14 cellular contexts compared by ENCODE assay signal in the genomic region with DNA sequence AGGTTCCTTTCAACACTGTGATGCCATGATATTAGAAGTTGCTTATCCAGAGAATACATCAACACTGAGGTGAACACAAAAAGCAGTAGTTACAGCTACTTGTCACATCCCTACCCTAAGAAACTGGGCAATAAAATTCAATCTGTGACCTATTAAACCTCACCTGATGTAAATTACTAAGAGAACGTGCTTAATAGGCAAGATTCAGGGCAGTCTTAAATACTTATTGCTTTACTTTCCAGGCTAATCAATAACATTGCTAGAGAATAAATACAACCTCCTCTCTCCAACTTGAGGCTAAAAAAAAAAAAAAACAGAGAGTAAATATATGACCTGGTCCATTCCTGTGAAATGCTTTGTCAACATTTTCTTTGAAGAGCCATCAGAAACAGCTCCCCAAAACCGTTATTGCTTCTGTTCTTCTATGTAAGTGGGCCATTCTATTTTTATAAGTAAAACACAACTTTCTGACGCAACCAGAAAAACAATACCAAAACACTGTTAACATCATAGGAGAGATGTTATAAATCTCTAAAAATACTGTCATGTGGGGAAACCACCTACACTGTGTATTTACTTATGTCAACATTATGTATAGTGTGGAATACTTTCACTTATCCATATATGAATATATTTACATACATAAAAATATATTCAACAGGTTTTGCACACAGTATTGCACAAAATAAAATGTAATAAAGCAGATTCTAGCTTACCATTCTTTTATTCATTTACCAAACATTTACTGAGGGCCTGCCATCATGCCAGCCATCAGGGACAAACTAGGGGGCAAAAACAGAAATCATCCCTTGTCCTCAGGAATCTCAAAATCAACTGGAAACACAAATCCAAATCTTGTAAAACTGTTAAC. TPM values are rescaled to one million over a fixed set of nuclear protein-coding genes. Genes with fewer than 3 reads are reported as not detected.
DNase-seq lines count a peak whose midpoint lies in the region; ATAC-seq, FAIRE-seq and TF ChIP-seq lines count a peak whose summit lies in the region.
"Had no signal": no experiment of that assay in that cellular context is flagged by ENCODE, and none has a peak within 500 bp of the region (broad histone marks: within the 10 kb centered on the region; RNA-seq: fewer than 3 reads in every experiment).

No MANE protein-coding gene starts in this region.

- RAD21 ChIA-PET in GM12878 (lab: Charles Lee; ENCODE audit: unreplicated experiment) = interaction anchor here (1.3 kb wide), 1 partner anchor 77 kb away, joined by 4 read pairs; no protein-coding TSS in a partner anchor

- TF ChIP-seq CTCF in GM13976 (IDR thresholded peaks at IDR 0.05; ENCODE audit: borderline replicate concordance, control extremely low read depth, extremely low read depth, insufficient read depth, missing control alignments) = no peak
- no peak for TF ChIP-seq CTCF in GM12878 (IDR thresholded peaks at IDR 0.05 in 2 of 3, conservative IDR thresholded peaks at IDR 0.05 in 1 of 3; ENCODE audit: control insufficient read depth in 2 of 3, extremely low read depth in 1 of 3, insufficient read depth in 1 of 3, low read depth in 3 of 3, low read length in 3 of 3)
- TF ChIP-seq CTCF in osteoblast (IDR thresholded peaks at IDR 0.05; ENCODE audit: extremely low read depth, low read depth, low read length) = no peak

- peaks cover 3% of the 10 kb centered on the region for H3K4me1 ChIP-seq in GM12878 (ENCODE audit: control insufficient read depth, insufficient read depth, low read length)
- H3K4me1 ChIP-seq in osteoblast (ENCODE audit: insufficient read depth, low read length) = peaks cover 17% of the 10 kb centered on the region

- peak; percentile 18 for ATAC-seq in HG03095 (IDR thresholded peaks at IDR 0.05; ENCODE audit: unreplicated experiment)
- peak; percentile 16 for ATAC-seq in GM12878
- ATAC-seq: left colon had no signal

- peak; percentile 27 for FAIRE-seq in GM12878 (lab: Jason Lieb, UNC)
- FAIRE-seq: H54 had no signal

- H2AFZ ChIP-seq in GM12878 (ENCODE audit: control insufficient read depth, low read depth, low read length) = no peak overlapping the region
- H2AFZ ChIP-seq in osteoblast (ENCODE audit: low read length) = no peak overlapping the region

- H3K27ac ChIP-seq in GM12878 (ENCODE audit: control insufficient read depth, insufficient read depth) = peak overlapping the region; percentile 57
- no peak overlapping the region for H3K27ac ChIP-seq in osteoblast (ENCODE audit: low read depth, low read length)

- WGBS in GM12878 (ENCODE audit: insufficient coverage, insufficient replicate concordance, low lambda C conversion rate, missing lambda C conversion rate) = 35% methylated on average over 3 of the region's 3 CpGs

- H3K4me2 ChIP-seq in GM12878 (ENCODE audit: control insufficient read depth, insufficient read depth) (peak overlapping the region; percentile 94), osteoblast (ENCODE audit: insufficient read depth, low read length) (no peak overlapping the region)

- CTCF ChIA-PET in GM12878 (lab: Yijun Ruan, JAX) = interaction anchor here (0.6 to 2.0 kb wide), 3 partner anchors 26 to 271 kb away, joined by 4 to 8 read pairs (median 5); no protein-coding TSS in a partner anchor

- POLR2A ChIA-PET in GM12878 (lab: Charles Lee) = interaction anchor here (0.7 to 0.9 kb wide), 2 partner anchors 22 to 32 kb away, joined by 3 read pairs; no protein-coding TSS in a partner anchor

- H3K36me3 ChIP-seq in GM12878 (ENCODE audit: control insufficient read depth in 2 of 2, insufficient read depth in 2 of 2, low read length in 1 of 2) (peaks cover 0 to 12% of the 10 kb centered on the region in 2 experiments; a peak in 2 of 4 replicates), osteoblast (ENCODE audit: insufficient read depth, low read length) (peaks cover 19% of the 10 kb centered on the region)
- H3K36me3 ChIP-seq: breast epithelium had no signal

- no peak overlapping the region for H3K9ac ChIP-seq in GM12878 (ENCODE audit: control insufficient read depth, insufficient read depth, low read length)

- peak overlapping the region; percentile 82; the same call in 1 of the 2 replicates for H3K4me3 ChIP-seq in GM12878
- no peak overlapping the region for H3K4me3 ChIP-seq in osteoblast (ENCODE audit: insufficient read depth, low read length)

- SMC1A ChIA-PET in GM12878 (lab: Charles Lee; ENCODE audit: uncharacterized antibody, unreplicated experiment) = interaction anchor here (0.5 to 2.7 kb wide), 4 partner anchors 45 to 80 kb away, joined by 3 to 7 read pairs (median 3); no protein-coding TSS in a partner anchor

- DNase-seq in GM13976 (ENCODE audit: low spot score) (peak; percentile 41), GM12878 (ENCODE audit: low read depth, low spot score) (no peak), osteoblast (ENCODE audit: insufficient read length, low spot score, missing footprints) (peak; percentile 50), NCI-H446 (lab: John Stamatoyannopoulos, UW) (no peak), inferior parietal cortex (ENCODE audit: extremely low spot score) (no peak)
- DNase-seq in activated CD4-positive, CD25-positive, alpha-beta regulatory T cell (lab: John Stamatoyannopoulos, UW) = no peak
- DNase-seq: activated CD4-positive, alpha-beta T cell treated with anti-CD3 and anti-CD28 coated beads for 48 hours; effector CD4-positive, alpha-beta T cell; hypothalamus; left colon; NCI-H1092 treated with DMSO at 0.1 percent for 48 hours had no signal

- no peak for TF ChIP-seq RAD21 in GM12878 (IDR thresholded peaks at IDR 0.05; ENCODE audit: insufficient read depth, low read depth, low read length)

- intact Hi-C loops in GM12878 (cut with micrococcal nuclease; ENCODE audit: unreplicated experiment) = no loop called here

- H3K9me3 ChIP-seq in GM12878 (replicated peaks; ENCODE audit: control insufficient read depth, insufficient read depth, low read length) (no peaks in the 10 kb centered on the region), osteoblast (ENCODE audit: low read depth, low read length) (no peaks in the 10 kb centered on the region)
- H3K9me3 ChIP-seq: breast epithelium had no signal

- in situ Hi-C loops in GM13976 (cut with MboI; ENCODE audit: low sequenced_read_pairs, unreplicated experiment) (no loop called here), GM12878 (cut with MboI) (no loop called here)

- H4K20me1 ChIP-seq in GM12878 (ENCODE audit: control insufficient read depth, insufficient read depth) (peaks cover 5% of the 10 kb centered on the region; the same call in 1 of the 2 replicates), osteoblast (ENCODE audit: insufficient read depth, low read length) (peaks cover 21% of the 10 kb centered on the region)

- no peak for TF ChIP-seq EP300 in GM12878 (IDR thresholded peaks at IDR 0.05; ENCODE audit: borderline replicate concordance in 1 of 2, control insufficient read depth in 1 of 2, low read depth in 2 of 2, low read length in 2 of 2)

- BruUV-seq in GM12878 (replicated peaks; lab: Mats Ljungman, UMichigan) = no TSS peak

- H3K27me3 ChIP-seq in GM12878 (replicated peaks in 1 of 2; ENCODE audit: control insufficient read depth in 2 of 2, insufficient read depth in 2 of 2, low read length in 1 of 2) (no peaks in the 10 kb centered on the region), osteoblast (ENCODE audit: insufficient read depth, low read length) (no peaks in the 10 kb centered on the region)
- H3K27me3 ChIP-seq: breast epithelium had no signal

- peaks cover 56% of the 10 kb centered on the region for H3K79me2 ChIP-seq in GM12878 (ENCODE audit: control insufficient read depth, insufficient read depth, low read length)
- H3K79me2 ChIP-seq in osteoblast (ENCODE audit: insufficient read depth, low read length) = peaks cover 44% of the 10 kb centered on the region

- no peak for TF ChIP-seq POLR2A in GM12878 (IDR thresholded peaks at IDR 0.05; ENCODE audit: low read depth, low read length)

RNA-seq across cellular contexts. Expression of a gene that starts 2.7 kb away (rescaled TPM):
- total RNA-seq in GM12878 (2013; cell fraction: nucleolus; rRNA removed) = 9.3 and 10.1 TPM in 2 replicates
- total RNA-seq in GM12878 (2014; rRNA removed) (11.4 and 11.5 TPM in 2 replicates), GM12878 (2014; rRNA removed; fragmentation: Illumina TruSeq; extraction: Trizol) (13.8 and 14.2 TPM in 2 replicates), GM12878 (2021) (7.1 and 7.2 TPM in 2 replicates), osteoblast (11.9 and 14.7 TPM in 2 replicates)
- 5.1 TPM for polyA plus RNA-seq in GM12878 (2011; ENCODE audit: low read depth)
- polyA plus RNA-seq in GM12878 (2011; rRNA removed) (7.9 and 12.9 TPM in 2 replicates), GM12878 (2014; fragmentation: Illumina TruSeq; extraction: Trizol) (12.4 and 14.1 TPM in 2 replicates), GM12878 (2014; fragmentation: Nextera tagmentation; extraction: Ambion mirVana) (10 to 100 TPM in 1 of 2 experiments, 1 to 10 TPM in 1; 8.9 to 10.2 TPM), GM12878 (2014; rRNA removed) (6.9 and 9.1 TPM in 2 replicates), GM12878 (2016; fragmentation: Nextera tagmentation; extraction: Ambion mirVana) (10 to 100 TPM; 13.6 to 17.9 TPM)
- 3.0 and 3.6 TPM in 2 replicates for polyA plus RNA-seq in GM12878 (2011; cell fraction: cytosol; rRNA removed)
- polyA plus RNA-seq in GM12878 (2011; cell fraction: nucleus; rRNA removed) = 2.7 and 4.1 TPM in 2 replicates
- polyA plus RNA-seq in GM12878 (2012) = 7.6 and 10.4 TPM in 2 replicates
- polyA minus RNA-seq in GM12878 (2011; rRNA and poly(A)+ RNA removed) = 3.2 and 3.6 TPM in 2 replicates
- 2.3 and 3.5 TPM in 2 replicates for polyA minus RNA-seq in GM12878 (2011; cell fraction: cytosol; rRNA and poly(A)+ RNA removed)
- 3.3 and 4.6 TPM in 2 replicates for polyA minus RNA-seq in GM12878 (2011; cell fraction: nucleus; rRNA and poly(A)+ RNA removed)

RNA-seq across cellular contexts. Expression of a gene that starts 2.8 kb away (rescaled TPM):
- 393 and 399 TPM in 2 replicates for total RNA-seq in GM12878 (2013; cell fraction: nucleolus; rRNA removed)
- total RNA-seq in GM12878 (2014; rRNA removed) = 3,114 and 3,350 TPM in 2 replicates
- 3,391 and 3,433 TPM in 2 replicates for total RNA-seq in GM12878 (2014; rRNA removed; fragmentation: Illumina TruSeq; extraction: Trizol)
- total RNA-seq in GM12878 (2021) = 2,942 and 3,030 TPM in 2 replicates
- polyA plus RNA-seq in GM12878 (2011; ENCODE audit: low read depth) = 8,530 TPM
- polyA plus RNA-seq in GM12878 (2011; rRNA removed) = 3,424 and 4,734 TPM in 2 replicates
- polyA plus RNA-seq in GM12878 (2011; cell fraction: cytosol; rRNA removed) = 6,238 and 7,908 TPM in 2 replicates
- 1,866 and 2,228 TPM in 2 replicates for polyA plus RNA-seq in GM12878 (2011; cell fraction: nucleus; rRNA removed)
- polyA plus RNA-seq in GM12878 (2012) = 4,230 and 5,312 TPM in 2 replicates
- 2,502 and 4,642 TPM in 2 replicates for polyA plus RNA-seq in GM12878 (2014; fragmentation: Illumina TruSeq; extraction: Trizol)
- over 10,000 TPM in 1 of 2 experiments, 1,000 to 10,000 TPM in 1; 6,967 to 10,761 TPM for polyA plus RNA-seq in GM12878 (2014; fragmentation: Nextera tagmentation; extraction: Ambion mirVana)
- polyA plus RNA-seq in GM12878 (2014; rRNA removed) = 5,703 and 6,539 TPM in 2 replicates
- polyA plus RNA-seq in GM12878 (2016; fragmentation: Nextera tagmentation; extraction: Ambion mirVana) = 1,000 to 10,000 TPM; 2,885 to 2,955 TPM
- 1,568 and 2,412 TPM in 2 replicates for polyA minus RNA-seq in GM12878 (2011; rRNA and poly(A)+ RNA removed)
- 797 and 891 TPM in 2 replicates for polyA minus RNA-seq in GM12878 (2011; cell fraction: cytosol; rRNA and poly(A)+ RNA removed)
- polyA minus RNA-seq in GM12878 (2011; cell fraction: nucleus; rRNA and poly(A)+ RNA removed) = 234 and 300 TPM in 2 replicates
- total RNA-seq in osteoblast = 1,871 and 2,086 TPM in 2 replicates

RNA-seq across cellular contexts. Expression of a gene that starts 31.0 kb away (rescaled TPM):
- 12.0 and 12.2 TPM in 2 replicates for total RNA-seq in GM12878 (2013; cell fraction: nucleolus; rRNA removed)
- total RNA-seq in GM12878 (2014; rRNA removed) = 2.3 and 2.5 TPM in 2 replicates
- total RNA-seq in GM12878 (2014; rRNA removed; fragmentation: Illumina TruSeq; extraction: Trizol) = 3.7 TPM in 2 replicates
- total RNA-seq in GM12878 (2021) = 4.5 and 5.3 TPM in 2 replicates
- polyA plus RNA-seq in GM12878 (2011; ENCODE audit: low read depth) = 2.7 TPM
- 3.9 and 5.4 TPM in 2 replicates for polyA plus RNA-seq in GM12878 (2011; rRNA removed)
- 2.1 TPM in 2 replicates for polyA plus RNA-seq in GM12878 (2011; cell fraction: cytosol; rRNA removed)
- polyA plus RNA-seq in GM12878 (2011; cell fraction: nucleus; rRNA removed) = 2.0 TPM in 2 replicates
- 4.1 and 5.1 TPM in 2 replicates for polyA plus RNA-seq in GM12878 (2012)
- 3.5 and 5.4 TPM in 2 replicates for polyA plus RNA-seq in GM12878 (2014; fragmentation: Illumina TruSeq; extraction: Trizol)
- polyA plus RNA-seq in GM12878 (2014; fragmentation: Nextera tagmentation; extraction: Ambion mirVana) = 1 to 10 TPM in 1 of 2 experiments, under 1 TPM in 1; 0.98 to 1.5 TPM
- 1.5 TPM in 2 replicates for polyA plus RNA-seq in GM12878 (2014; rRNA removed)
- polyA plus RNA-seq in GM12878 (2016; fragmentation: Nextera tagmentation; extraction: Ambion mirVana) = 1 to 10 TPM in 1 of 2 experiments, under 1 TPM in 1; 0.67 to 2.7 TPM
- 4.6 and 15.4 TPM in 2 replicates for polyA minus RNA-seq in GM12878 (2011; rRNA and poly(A)+ RNA removed)
- 3.3 and 6.5 TPM in 2 replicates for polyA minus RNA-seq in GM12878 (2011; cell fraction: cytosol; rRNA and poly(A)+ RNA removed)
- 2.2 and 2.6 TPM in 2 replicates for polyA minus RNA-seq in GM12878 (2011; cell fraction: nucleus; rRNA and poly(A)+ RNA removed)
- total RNA-seq in osteoblast = 70.6 and 77.5 TPM in 2 replicates

Comparison
In these comparisons a context has a peak if more than half of its experiments do, and no peak if none do; other contexts are left out.
1. DNase-seq: peak in GM13976 (single experiment) and osteoblast (single experiment); none in GM12878 (single experiment), NCI-H446 (0 of 2), inferior parietal cortex (single experiment) and activated CD4-positive, CD25-positive, alpha-beta regulatory T cell (0 of 4).